ENCODE assay signal across 1 cellular context in genomic region chrX:106933538-106933961, GRCh38.
TF ChIP-seq lines count a peak whose summit lies in the region.

No MANE protein-coding gene starts in this region.

TF ChIP-seq in HepG2, 621 proteins besides CTCF, POLR2A, EP300 and RAD21 (continued from another document and continues in another):
- TF ChIP-seq PAXIP1 (CRISPR knock-in tag; conservative IDR thresholded peaks at IDR 0.05) (peak; percentile 62), POLR2G (IDR thresholded peaks at IDR 0.05; ENCODE audit: low read depth, low read length) (peak; percentile 60; the same call in 1 of the 2 replicates), PTBP1 (IDR thresholded peaks at IDR 0.05; ENCODE audit: low read depth, low read length, poor library complexity, severe bottlenecking) (no peak), CBX1 (IDR thresholded peaks at IDR 0.05; ENCODE audit: low read depth) (no peak), SKIL (CRISPR knock-in tag; IDR thresholded peaks at IDR 0.05; ENCODE audit: borderline replicate concordance) (0 out of 2 replicates have a peak, but pooled peaks have one; percentile 33), ZBTB8A (CRISPR knock-in tag; IDR thresholded peaks at IDR 0.05; ENCODE audit: borderline replicate concordance, low read depth) (no peak), ZNF460 (CRISPR knock-in tag; IDR thresholded peaks at IDR 0.05; ENCODE audit: borderline replicate concordance) (no peak), GATA4 (IDR thresholded peaks at IDR 0.05; ENCODE audit: borderline replicate concordance, low read depth) (peak; percentile 89), SSRP1 (CRISPR knock-in tag; IDR thresholded peaks at IDR 0.05) (no peak), NFIC (IDR thresholded peaks at IDR 0.05; ENCODE audit: low read length) (0 out of 2 replicates have a peak, but pooled peaks have one; percentile 29), NR2F6 (IDR thresholded peaks at IDR 0.05) (peak; percentile 43; the same call in 1 of the 2 replicates), NR2F6 (CRISPR knock-in tag; IDR thresholded peaks at IDR 0.05) (peak; percentile 14; the same call in 1 of the 2 replicates), RARA (CRISPR knock-in tag; IDR thresholded peaks at IDR 0.05) (peak; percentile 26; the same call in 1 of the 2 replicates), HOXA3 (CRISPR knock-in tag; IDR thresholded peaks at IDR 0.05) (0 out of 2 replicates have a peak, but pooled peaks have one; percentile 27), ZNF558 (CRISPR knock-in tag; IDR thresholded peaks at IDR 0.05; ENCODE audit: borderline replicate concordance) (no peak), CBX5 (CRISPR knock-in tag; IDR thresholded peaks at IDR 0.05; ENCODE audit: borderline replicate concordance) (no peak), MED1 (CRISPR knock-in tag; IDR thresholded peaks at IDR 0.05) (0 out of 2 replicates have a peak, but pooled peaks have one; percentile 21), NCOA2 (CRISPR knock-in tag; IDR thresholded peaks at IDR 0.05) (peak; percentile 67; the same call in 1 of the 2 replicates), RXRA (CRISPR knock-in tag; IDR thresholded peaks at IDR 0.05) (peak; percentile 40; the same call in 1 of the 2 replicates), ZNF136 (CRISPR knock-in tag; IDR thresholded peaks at IDR 0.05; ENCODE audit: low read depth) (no peak), HDAC2 (CRISPR knock-in tag; IDR thresholded peaks at IDR 0.05) (peak; percentile 50; the same call in 1 of the 2 replicates), HNF4A (CRISPR knock-in tag; IDR thresholded peaks at IDR 0.05) (0 out of 2 replicates have a peak, but pooled peaks have one; percentile 11), MYC (CRISPR knock-in tag; IDR thresholded peaks at IDR 0.05; ENCODE audit: borderline replicate concordance) (peak; percentile 41; the same call in 1 of the 2 replicates), PHF21A (CRISPR knock-in tag; IDR thresholded peaks at IDR 0.05) (0 out of 2 replicates have a peak, but pooled peaks have one; percentile 38), TBP (CRISPR knock-in tag; IDR thresholded peaks at IDR 0.05) (no peak), SAP130 (CRISPR knock-in tag; IDR thresholded peaks at IDR 0.05; ENCODE audit: low read depth) (0 out of 2 replicates have a peak, but pooled peaks have one; percentile 17), TCF7 (IDR thresholded peaks at IDR 0.05; ENCODE audit: low read depth) (peak; percentile 78), NR2F2 (IDR thresholded peaks at IDR 0.05; ENCODE audit: borderline replicate concordance, low read depth) (peak; percentile 64; the same call in 1 of the 2 replicates), ELF1 (CRISPR knock-in tag; IDR thresholded peaks at IDR 0.05) (peak; percentile 43; the same call in 1 of the 2 replicates), MED13 (CRISPR knock-in tag; IDR thresholded peaks at IDR 0.05) (peak; percentile 50; the same call in 1 of the 2 replicates), SALL1 (CRISPR knock-in tag; IDR thresholded peaks at IDR 0.05) (peak; percentile 59; the same call in 1 of the 2 replicates), HMG20A (CRISPR knock-in tag; IDR thresholded peaks at IDR 0.05; ENCODE audit: borderline replicate concordance) (peak; percentile 55; the same call in 1 of the 2 replicates), ZNF343 (CRISPR knock-in tag; IDR thresholded peaks at IDR 0.05) (no peak), TCF7L2 (IDR thresholded peaks at IDR 0.05; ENCODE audit: low read depth, low read length) (peak; percentile 52; the same call in 1 of the 2 replicates), ZNF317 (CRISPR knock-in tag; IDR thresholded peaks at IDR 0.05) (no peak), ZNF687 (CRISPR knock-in tag; IDR thresholded peaks at IDR 0.05) (peak; percentile 83), ZNF101 (CRISPR knock-in tag; IDR thresholded peaks at IDR 0.05; ENCODE audit: borderline replicate concordance, low read depth) (no peak), ISL2 (CRISPR knock-in tag; IDR thresholded peaks at IDR 0.05) (peak; percentile 73)
- TF ChIP-seq, protein P1, sequence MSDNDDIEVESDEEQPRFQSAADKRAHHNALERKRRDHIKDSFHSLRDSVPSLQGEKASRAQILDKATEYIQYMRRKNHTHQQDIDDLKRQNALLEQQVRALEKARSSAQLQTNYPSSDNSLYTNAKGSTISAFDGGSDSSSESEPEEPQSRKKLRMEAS (IDR thresholded peaks at IDR 0.05) = peak; percentile 55; the same call in 1 of the 2 replicates
- TF ChIP-seq, protein P2, sequence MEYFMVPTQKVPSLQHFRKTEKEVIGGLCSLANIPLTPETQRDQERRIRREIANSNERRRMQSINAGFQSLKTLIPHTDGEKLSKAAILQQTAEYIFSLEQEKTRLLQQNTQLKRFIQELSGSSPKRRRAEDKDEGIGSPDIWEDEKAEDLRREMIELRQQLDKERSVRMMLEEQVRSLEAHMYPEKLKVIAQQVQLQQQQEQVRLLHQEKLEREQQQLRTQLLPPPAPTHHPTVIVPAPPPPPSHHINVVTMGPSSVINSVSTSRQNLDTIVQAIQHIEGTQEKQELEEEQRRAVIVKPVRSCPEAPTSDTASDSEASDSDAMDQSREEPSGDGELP (IDR thresholded peaks at IDR 0.05; ENCODE audit: borderline replicate concordance, low read depth) = peak; percentile 69; the same call in 1 of the 2 replicates
- TF ChIP-seq, protein P3, sequence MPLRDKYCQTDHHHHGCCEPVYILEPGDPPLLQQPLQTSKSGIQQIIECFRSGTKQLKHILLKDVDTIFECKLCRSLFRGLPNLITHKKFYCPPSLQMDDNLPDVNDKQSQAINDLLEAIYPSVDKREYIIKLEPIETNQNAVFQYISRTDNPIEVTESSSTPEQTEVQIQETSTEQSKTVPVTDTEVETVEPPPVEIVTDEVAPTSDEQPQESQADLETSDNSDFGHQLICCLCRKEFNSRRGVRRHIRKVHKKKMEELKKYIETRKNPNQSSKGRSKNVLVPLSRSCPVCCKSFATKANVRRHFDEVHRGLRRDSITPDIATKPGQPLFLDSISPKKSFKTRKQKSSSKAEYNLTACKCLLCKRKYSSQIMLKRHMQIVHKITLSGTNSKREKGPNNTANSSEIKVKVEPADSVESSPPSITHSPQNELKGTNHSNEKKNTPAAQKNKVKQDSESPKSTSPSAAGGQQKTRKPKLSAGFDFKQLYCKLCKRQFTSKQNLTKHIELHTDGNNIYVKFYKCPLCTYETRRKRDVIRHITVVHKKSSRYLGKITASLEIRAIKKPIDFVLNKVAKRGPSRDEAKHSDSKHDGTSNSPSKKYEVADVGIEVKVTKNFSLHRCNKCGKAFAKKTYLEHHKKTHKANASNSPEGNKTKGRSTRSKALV (CRISPR knock-in tag; IDR thresholded peaks at IDR 0.05) = no peak
- TF ChIP-seq, protein P4, sequence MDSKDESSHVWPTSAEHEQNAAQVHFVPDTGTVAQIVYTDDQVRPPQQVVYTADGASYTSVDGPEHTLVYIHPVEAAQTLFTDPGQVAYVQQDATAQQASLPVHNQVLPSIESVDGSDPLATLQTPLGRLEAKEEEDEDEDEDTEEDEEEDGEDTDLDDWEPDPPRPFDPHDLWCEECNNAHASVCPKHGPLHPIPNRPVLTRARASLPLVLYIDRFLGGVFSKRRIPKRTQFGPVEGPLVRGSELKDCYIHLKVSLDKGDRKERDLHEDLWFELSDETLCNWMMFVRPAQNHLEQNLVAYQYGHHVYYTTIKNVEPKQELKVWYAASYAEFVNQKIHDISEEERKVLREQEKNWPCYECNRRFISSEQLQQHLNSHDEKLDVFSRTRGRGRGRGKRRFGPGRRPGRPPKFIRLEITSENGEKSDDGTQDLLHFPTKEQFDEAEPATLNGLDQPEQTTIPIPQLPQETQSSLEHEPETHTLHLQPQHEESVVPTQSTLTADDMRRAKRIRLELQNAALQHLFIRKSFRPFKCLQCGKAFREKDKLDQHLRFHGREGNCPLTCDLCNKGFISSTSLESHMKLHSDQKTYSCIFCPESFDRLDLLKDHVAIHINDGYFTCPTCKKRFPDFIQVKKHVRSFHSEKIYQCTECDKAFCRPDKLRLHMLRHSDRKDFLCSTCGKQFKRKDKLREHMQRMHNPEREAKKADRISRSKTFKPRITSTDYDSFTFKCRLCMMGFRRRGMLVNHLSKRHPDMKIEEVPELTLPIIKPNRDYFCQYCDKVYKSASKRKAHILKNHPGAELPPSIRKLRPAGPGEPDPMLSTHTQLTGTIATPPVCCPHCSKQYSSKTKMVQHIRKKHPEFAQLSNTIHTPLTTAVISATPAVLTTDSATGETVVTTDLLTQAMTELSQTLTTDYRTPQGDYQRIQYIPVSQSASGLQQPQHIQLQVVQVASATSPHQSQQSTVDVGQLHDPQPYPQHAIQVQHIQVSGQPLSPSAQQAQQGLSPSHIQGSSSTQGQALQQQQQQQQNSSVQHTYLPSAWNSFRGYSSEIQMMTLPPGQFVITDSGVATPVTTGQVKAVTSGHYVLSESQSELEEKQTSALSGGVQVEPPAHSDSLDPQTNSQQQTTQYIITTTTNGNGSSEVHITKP (CRISPR knock-in tag; IDR thresholded peaks at IDR 0.05; ENCODE audit: low read depth) = no peak
- TF ChIP-seq, protein P5, sequence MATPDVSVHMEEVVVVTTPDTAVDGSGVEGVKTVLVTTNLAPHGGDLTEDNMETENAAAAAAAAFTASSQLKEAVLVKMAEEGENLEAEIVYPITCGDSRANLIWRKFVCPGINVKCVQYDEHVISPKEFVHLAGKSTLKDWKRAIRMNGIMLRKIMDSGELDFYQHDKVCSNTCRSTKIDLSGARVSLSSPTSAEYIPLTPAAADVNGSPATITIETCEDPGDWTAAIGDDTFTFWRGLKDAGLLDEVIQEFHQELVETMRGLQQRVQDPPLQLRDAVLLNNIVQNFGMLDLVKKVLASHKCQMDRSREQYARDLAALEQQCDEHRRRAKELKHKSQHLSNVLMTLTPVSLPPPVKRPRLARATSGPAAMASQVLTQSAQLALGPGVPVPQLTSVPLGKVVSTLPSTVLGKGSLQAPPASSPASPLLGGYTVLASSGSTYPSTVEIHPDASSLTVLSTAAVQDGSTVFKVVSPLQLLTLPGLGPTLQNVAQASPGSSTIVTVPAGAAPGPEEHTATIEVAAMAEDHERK (CRISPR knock-in tag; IDR thresholded peaks at IDR 0.05; ENCODE audit: low read depth) = no peak
